Comparison of ENCODE assay signal across 31 cellular contexts in genomic region chr12:65570451-65571130, GRCh38.
"Had no signal": no experiment of that assay in that cellular context is flagged by ENCODE, and none has a peak within 500 bp of the region (broad histone marks: within the 10 kb centered on the region; RNA-seq: fewer than 3 reads in every experiment).

No MANE protein-coding gene starts in this region.

- H3K4me1 ChIP-seq: body of pancreas, esophagus squamous epithelium, gastroesophageal sphincter had no signal

- H3K27me3 Mint-ChIP-seq: activated CD8-positive, alpha-beta memory T cell treated with anti-CD3 and anti-CD28 coated beads, Interleukin-2, amount 10 ng/mL, durations not matched to agents 7 days and 5 days had no signal

- H3K4me3 Mint-ChIP-seq: activated CD4-positive, alpha-beta memory T cell treated with anti-CD3 and anti-CD28 coated beads for 36 hours; activated CD4-positive, alpha-beta T cell treated with anti-CD3 and anti-CD28 coated beads for 36 hours; activated CD4-positive, alpha-beta T cell treated with anti-CD3 and anti-CD28 coated beads, Interleukin-2, amount 10 ng/mL, durations not matched to agents 24 days and 14 days; activated CD8-positive, alpha-beta memory T cell treated with anti-CD3 and anti-CD28 coated beads, Interleukin-2, amount 10 ng/mL, durations not matched to agents 7 days and 5 days; activated CD8-positive, alpha-beta T cell treated with anti-CD3 and anti-CD28 coated beads, Interleukin-2, amount 10 ng/mL, durations not matched to agents 7 days and 5 days; activated naive CD8-positive, alpha-beta T cell; activated T-cell treated with anti-CD3 and anti-CD28 coated beads, Interleukin-2, amount 50 U/mL, for 24 hours; activated T-cell treated with anti-CD3 and anti-CD28 coated beads, Interleukin-2, amount 50 U/mL, for 72 hours; effector memory CD8-positive, alpha-beta T cell; T-helper 17 cell; T-helper 2 cell treated with Interferon-gamma antibody and Interleukin-4, amounts not matched to agents 5 μg/mL and 100 μg/mL, for 36 hours had no signal

- H3K27ac Mint-ChIP-seq: activated CD4-positive, alpha-beta memory T cell treated with anti-CD3 and anti-CD28 coated beads for 36 hours; activated CD4-positive, alpha-beta T cell treated with anti-CD3 and anti-CD28 coated beads for 36 hours; activated CD4-positive, alpha-beta T cell treated with anti-CD3 and anti-CD28 coated beads, Interleukin-2, amount 10 ng/mL, durations not matched to agents 24 days and 14 days; activated CD8-positive, alpha-beta memory T cell treated with anti-CD3 and anti-CD28 coated beads, Interleukin-2, amount 10 ng/mL, durations not matched to agents 7 days and 5 days; activated CD8-positive, alpha-beta T cell treated with anti-CD3 and anti-CD28 coated beads, Interleukin-2, amount 10 ng/mL, durations not matched to agents 7 days and 5 days; activated naive CD8-positive, alpha-beta T cell; activated T-cell treated with anti-CD3 and anti-CD28 coated beads, Interleukin-2, amount 50 U/mL, for 24 hours; activated T-cell treated with anti-CD3 and anti-CD28 coated beads, Interleukin-2, amount 50 U/mL, for 72 hours; effector memory CD8-positive, alpha-beta T cell; T-helper 17 cell; T-helper 2 cell treated with Interferon-gamma antibody and Interleukin-4, amounts not matched to agents 5 μg/mL and 100 μg/mL, for 36 hours had no signal

- H3K9me3 ChIP-seq: body of pancreas, esophagus squamous epithelium had no signal

- DNase-seq: activated CD4-positive, alpha-beta memory T cell treated with anti-CD3 and anti-CD28 coated beads for 36 hours; activated CD4-positive, alpha-beta T cell treated with anti-CD3 and anti-CD28 coated beads for 36 hours; activated CD4-positive, alpha-beta T cell treated with anti-CD3 and anti-CD28 coated beads, Interleukin-2, amount 10 ng/mL, durations not matched to agents 24 days and 14 days; activated CD4-positive, CD25-positive, alpha-beta regulatory T cell; activated CD4-positive, CD25-positive, alpha-beta regulatory T cell treated with anti-CD3 and anti-CD28 coated beads, Interleukin-2, amount 50 U/mL, for 72 hours; activated CD8-positive, alpha-beta memory T cell treated with anti-CD3 and anti-CD28 coated beads, Interleukin-2, amount 10 ng/mL, durations not matched to agents 7 days and 5 days; activated CD8-positive, alpha-beta memory T cell treated with anti-CD3 and anti-CD28 coated beads, Interleukin-2, amount 50 U/mL, for 4 hours; activated CD8-positive, alpha-beta T cell treated with anti-CD3 and anti-CD28 coated beads, Interleukin-2, amount 10 ng/mL, durations not matched to agents 7 days and 5 days; activated effector memory CD4-positive, alpha-beta T cell treated with Interleukin-2 at 50 U/mL for 16 hours; activated gamma-delta T cell treated with Interleukin-2 at 50 U/mL for 16 hours; activated naive CD4-positive, alpha-beta T cell treated with anti-CD3 and anti-CD28 coated beads, Interleukin-2, amount 50 U/mL, for 16 hours; activated naive CD4-positive, alpha-beta T cell treated with Interleukin-2 at 50 U/mL for 16 hours; activated T-cell treated with anti-CD3 and anti-CD28 coated beads, Interleukin-2, amount 50 U/mL, for 24 hours; activated T-cell treated with anti-CD3 and anti-CD28 coated beads, Interleukin-2, amount 50 U/mL, for 72 hours; amygdala; aorta; body of pancreas; cortex of kidney; dermis blood vessel endothelial cell; effector CD4-positive, alpha-beta T cell; effector memory CD8-positive, alpha-beta T cell; esophagus squamous epithelium; foreskin melanocyte; head of caudate nucleus; hippocampal formation; T-helper 17 cell; T1000 had no signal

- H3K36me3 ChIP-seq: esophagus squamous epithelium, gastroesophageal sphincter had no signal

- H3K4me3 ChIP-seq: body of pancreas, esophagus squamous epithelium, gastroesophageal sphincter had no signal

- H3K27me3 ChIP-seq: body of pancreas, esophagus squamous epithelium had no signal

- H3K36me3 Mint-ChIP-seq: activated CD4-positive, alpha-beta memory T cell treated with anti-CD3 and anti-CD28 coated beads for 36 hours; activated CD8-positive, alpha-beta memory T cell treated with anti-CD3 and anti-CD28 coated beads, Interleukin-2, amount 10 ng/mL, durations not matched to agents 7 days and 5 days; activated naive CD8-positive, alpha-beta T cell had no signal

- H3K4me1 Mint-ChIP-seq: activated CD4-positive, alpha-beta T cell treated with anti-CD3 and anti-CD28 coated beads for 36 hours; activated CD4-positive, alpha-beta T cell treated with anti-CD3 and anti-CD28 coated beads, Interleukin-2, amount 10 ng/mL, durations not matched to agents 24 days and 14 days; activated CD8-positive, alpha-beta memory T cell treated with anti-CD3 and anti-CD28 coated beads, Interleukin-2, amount 10 ng/mL, durations not matched to agents 7 days and 5 days; T-helper 17 cell had no signal

- ATAC-seq: activated CD4-positive, alpha-beta T cell treated with anti-CD3 and anti-CD28 coated beads for 36 hours; activated CD8-positive, alpha-beta memory T cell treated with anti-CD3 and anti-CD28 coated beads, Interleukin-2, amount 10 ng/mL, durations not matched to agents 7 days and 5 days; activated CD8-positive, alpha-beta T cell treated with anti-CD3 and anti-CD28 coated beads, Interleukin-2, amount 10 ng/mL, durations not matched to agents 7 days and 5 days; activated T-cell treated with anti-CD3 and anti-CD28 coated beads, Interleukin-2, amount 50 U/mL, for 72 hours; body of pancreas; effector memory CD8-positive, alpha-beta T cell; gastroesophageal sphincter; T-helper 17 cell had no signal

- H3K9me3 Mint-ChIP-seq: activated CD4-positive, alpha-beta T cell treated with anti-CD3 and anti-CD28 coated beads, Interleukin-2, amount 10 ng/mL, durations not matched to agents 24 days and 14 days had no signal

- H3K27ac ChIP-seq: body of pancreas, epithelial cell of prostate, esophagus squamous epithelium, gastroesophageal sphincter had no signal
